In genomic region chr7:30721211-30721610, GRCh38 we compare ENCODE assay signal across 35 cellular contexts. TPM values are rescaled to one million over a fixed set of nuclear protein-coding genes. Genes with fewer than 3 reads are reported as not detected.
"Had no signal": no experiment of that assay in that cellular context is flagged by ENCODE, and none has a peak within 500 bp of the region (broad histone marks: within the 10 kb centered on the region; RNA-seq: fewer than 3 reads in every experiment).

No MANE protein-coding gene starts in this region.

- ATAC-seq: activated CD8-positive, alpha-beta T cell treated with anti-CD3 and anti-CD28 coated beads for 36 hours; activated T-cell treated with anti-CD3 and anti-CD28 coated beads, Interleukin-2, amount 50 U/mL, for 4 hours; activated T-helper 17 cell treated with anti-CD3 and anti-CD28 coated beads, Interleukin-2, amount 50 U/mL, for 72 hours; gastroesophageal sphincter; heart right ventricle; WTC11 had no signal

- H3K4me3 Mint-ChIP-seq: activated CD4-positive, alpha-beta T cell treated with anti-CD3 and anti-CD28 coated beads, Interleukin-2, amount 10 ng/mL, durations not matched to agents 7 days and 5 days; activated CD8-positive, alpha-beta T cell treated with anti-CD3 and anti-CD28 coated beads for 36 hours; activated naive CD8-positive, alpha-beta T cell; activated T-cell treated with anti-CD3 and anti-CD28 coated beads, Interleukin-2, amount 50 U/mL, for 4 hours; activated T-helper 17 cell treated with anti-CD3 and anti-CD28 coated beads, Interleukin-2, amount 50 U/mL, for 72 hours; brain; WTC11 had no signal

- FAIRE-seq: endometrium, endothelial cell of umbilical vein had no signal

- H3K27me3 Mint-ChIP-seq: activated CD4-positive, alpha-beta T cell treated with anti-CD3 and anti-CD28 coated beads, Interleukin-2, amount 10 ng/mL, durations not matched to agents 7 days and 5 days; activated CD8-positive, alpha-beta T cell treated with anti-CD3 and anti-CD28 coated beads for 36 hours; activated naive CD8-positive, alpha-beta T cell; activated T-helper 17 cell treated with anti-CD3 and anti-CD28 coated beads, Interleukin-2, amount 50 U/mL, for 72 hours had no signal

- H3K36me3 ChIP-seq: ascending aorta, breast epithelium, cardiac muscle cell, colonic mucosa, esophagus squamous epithelium, gastroesophageal sphincter, heart right ventricle had no signal

- H3K9me3 ChIP-seq: ascending aorta, colonic mucosa had no signal

- H3K27ac ChIP-seq: ascending aorta, breast epithelium, cardiac muscle cell, colonic mucosa, epithelial cell of prostate, esophagus squamous epithelium, gastroesophageal sphincter, heart right ventricle had no signal

- H3K4me1 ChIP-seq: ascending aorta, breast epithelium, colonic mucosa, esophagus squamous epithelium, gastroesophageal sphincter, heart right ventricle had no signal

- H3K4me3 ChIP-seq: ascending aorta, breast epithelium, cardiac muscle cell, colonic mucosa, esophagus squamous epithelium, gastroesophageal sphincter, heart right ventricle had no signal

- DNase-seq: activated CD4-positive, alpha-beta T cell treated with anti-CD3 and anti-CD28 coated beads for 1 hour; activated CD4-positive, alpha-beta T cell treated with anti-CD3 and anti-CD28 coated beads for 4 hours; activated CD4-positive, alpha-beta T cell treated with anti-CD3 and anti-CD28 coated beads, Interleukin-2, amount 10 ng/mL, durations not matched to agents 7 days and 5 days; activated CD4-positive, alpha-beta T cell treated with anti-CD3 and anti-CD28 coated beads, Interleukin-2, amount 50 U/mL, for 48 hours; activated CD8-positive, alpha-beta memory T cell treated with anti-CD3 and anti-CD28 coated beads for 24 hours; activated CD8-positive, alpha-beta T cell treated with anti-CD3 and anti-CD28 coated beads for 36 hours; activated effector memory CD4-positive, alpha-beta T cell treated with Interleukin-2 at 50 U/mL for 16 hours; activated gamma-delta T cell treated with Interleukin-2 at 50 U/mL for 16 hours; activated naive CD4-positive, alpha-beta T cell treated with anti-CD3 and anti-CD28 coated beads, Interleukin-2, amount 50 U/mL, for 16 hours; activated naive CD4-positive, alpha-beta T cell treated with Interleukin-2 at 50 U/mL for 16 hours; activated T-cell treated with anti-CD3 and anti-CD28 coated beads, Interleukin-2, amount 50 U/mL, for 4 hours; central memory CD4-positive, alpha-beta T cell; cerebellar nuclear complex; colonic mucosa; effector CD8-positive, alpha-beta T cell; esophagus squamous epithelium; foreskin melanocyte; heart right ventricle; T-helper 2 cell had no signal

- H3K27ac Mint-ChIP-seq: activated CD4-positive, alpha-beta T cell treated with anti-CD3 and anti-CD28 coated beads, Interleukin-2, amount 10 ng/mL, durations not matched to agents 7 days and 5 days; activated CD8-positive, alpha-beta T cell treated with anti-CD3 and anti-CD28 coated beads for 36 hours; activated naive CD8-positive, alpha-beta T cell; activated T-helper 17 cell treated with anti-CD3 and anti-CD28 coated beads, Interleukin-2, amount 50 U/mL, for 72 hours; brain; WTC11 had no signal

- H3K4me1 Mint-ChIP-seq: activated T-helper 17 cell treated with anti-CD3 and anti-CD28 coated beads, Interleukin-2, amount 50 U/mL, for 72 hours had no signal

RNA-seq across cellular contexts. Expression of gene INMT, which starts 30.7 kb away (rescaled TPM):
- total RNA-seq: activated CD8-positive, alpha-beta T cell treated with anti-CD3 and anti-CD28 coated beads for 36 hours; endothelial cell of umbilical vein had no signal
- polyA plus RNA-seq: endothelial cell of umbilical vein had no signal

RNA-seq across cellular contexts. Expression of gene CRHR2, which starts 39.0 kb away (rescaled TPM):
- total RNA-seq: activated CD4-positive, alpha-beta T cell treated with anti-CD3 and anti-CD28 coated beads, Interleukin-2, amount 10 ng/mL, durations not matched to agents 7 days and 5 days; activated CD8-positive, alpha-beta T cell treated with anti-CD3 and anti-CD28 coated beads for 36 hours; activated T-cell treated with anti-CD3 and anti-CD28 coated beads, Interleukin-2, amount 50 U/mL, for 4 hours; activated T-helper 17 cell treated with anti-CD3 and anti-CD28 coated beads, Interleukin-2, amount 50 U/mL, for 72 hours; dermis microvascular lymphatic vessel endothelial cell; endothelial cell of umbilical vein; fibroblast of lung; fibroblast of villous mesenchyme; glomerular endothelial cell; T-helper 1 cell treated with Interleukin-12 subunit alpha and Interleukin-12 subunit beta and Interleukin-4 antibody, amounts not matched to agents 30 ng/mL and 1 ng/mL, for 36 hours had no signal
- polyA plus RNA-seq: endothelial cell of umbilical vein, fibroblast of lung had no signal
